Comparison of ENCODE assay signal across 17 cellular contexts in genomic region chr1:177495878-177496277, GRCh38.
DNase-seq lines count a peak whose midpoint lies in the region; ATAC-seq and TF ChIP-seq lines count a peak whose summit lies in the region.
"Had no signal": no experiment of that assay in that cellular context is flagged by ENCODE, and none has a peak within 500 bp of the region (broad histone marks: within the 10 kb centered on the region; RNA-seq: fewer than 3 reads in every experiment).

No MANE protein-coding gene starts in this region.

- H3K9me2 ChIP-seq in HCT116 (ENCODE audit: insufficient read depth), result no peaks in the 10 kb centered on the region

- H3K36me3 ChIP-seq in A673 (ENCODE audit: insufficient read depth, low read length, poor library complexity, severe bottlenecking) (no peaks in the 10 kb centered on the region), HCT116 (ENCODE audit: control insufficient read depth in 1 of 2, insufficient read depth in 2 of 2, low read length in 2 of 2) (no peaks in the 10 kb centered on the region), smooth muscle cell (ENCODE audit: low read depth) (no peaks in the 10 kb centered on the region)
- H3K36me3 ChIP-seq: BLaER1 treated with 17β-estradiol and CSF1 and Interleukin-3, amounts not matched to agents 10 nM and 100 nM; SJSA1 had no signal

- intact Hi-C loops in A673 (cut with micrococcal nuclease; ENCODE audit: unreplicated experiment), result no loop called here
- intact Hi-C loops in HCT116 (cut with micrococcal nuclease), result no loop called here
- intact Hi-C loops in natural killer cell (cut with micrococcal nuclease), result no loop called here

- TF ChIP-seq RAD21 in HCT116 (IDR thresholded peaks at IDR 0.05; ENCODE audit: low read depth), result no peak

- BruUV-seq in A673 (replicated peaks; lab: Mats Ljungman, UMichigan) (no TSS peak), HCT116 (replicated peaks; lab: Mats Ljungman, UMichigan) (no TSS peak)

- H3F3A ChIP-seq in smooth muscle cell (ENCODE audit: low read depth), result no peaks in the 10 kb centered on the region

- H3K4me1 ChIP-seq in A673 (ENCODE audit: insufficient read depth, low read length, poor library complexity, severe bottlenecking) (no peaks in the 10 kb centered on the region), HCT116 (ENCODE audit: control insufficient read depth in 1 of 2, insufficient read depth in 2 of 2, low read length in 2 of 2) (no peaks in the 10 kb centered on the region), smooth muscle cell (ENCODE audit: low read depth) (no peaks in the 10 kb centered on the region)
- H3K4me1 ChIP-seq: BLaER1 treated with 17β-estradiol and CSF1 and Interleukin-3, amounts not matched to agents 10 nM and 100 nM; SJSA1 had no signal

- no peak for TF ChIP-seq POLR2A in HCT116 (IDR thresholded peaks at IDR 0.05; ENCODE audit: borderline replicate concordance, extremely low read depth, insufficient read depth, insufficient read length)

- H3K27ac ChIP-seq in A673 (ENCODE audit: low read depth, low read length, poor library complexity, severe bottlenecking), result no peak overlapping the region
- H3K27ac ChIP-seq in HCT116 (ENCODE audit: low read depth, low read length), result no peak overlapping the region
- no peak overlapping the region for H3K27ac ChIP-seq in smooth muscle cell (ENCODE audit: low read depth)
- H3K27ac ChIP-seq: BLaER1 treated with 17β-estradiol and CSF1 and Interleukin-3, amounts not matched to agents 10 nM and 100 nM; PC-9; SJSA1 had no signal

- H3K4me3 Mint-ChIP-seq in natural killer cell, result no peak overlapping the region
- H3K4me3 Mint-ChIP-seq: CD8-positive, alpha-beta memory T cell had no signal

- ATAC-seq in HCT116, result 0 out of 2 replicates have a peak, but pooled peaks have one; percentile 25
- ATAC-seq in natural killer cell, result no peak

- H3K27me3 ChIP-seq in A673 (replicated peaks; ENCODE audit: insufficient read depth, low read depth, low read length, poor library complexity) (no peaks in the 10 kb centered on the region), HCT116 (ENCODE audit: insufficient read depth, low read length) (no peaks in the 10 kb centered on the region), smooth muscle cell (ENCODE audit: low read depth) (no peaks in the 10 kb centered on the region)
- H3K27me3 ChIP-seq: BLaER1 treated with 17β-estradiol and CSF1 and Interleukin-3, amounts not matched to agents 10 nM and 100 nM had no signal

- CTCF ChIA-PET in A673 (lab: Charles Lee) (no interaction called here), HCT116 (lab: Charles Lee) (no interaction called here)

- 69% methylated on average over 2 of the region's 2 CpGs for WGBS in smooth muscle cell (ENCODE audit: low lambda C conversion rate)

- POLR2A ChIA-PET in A673 (lab: Charles Lee; ENCODE audit: low non-redundant PET) (no interaction called here), HCT116 (lab: Charles Lee) (no interaction called here)

- H3K4me1 Mint-ChIP-seq in natural killer cell, result no peaks in the 10 kb centered on the region
- H3K4me1 Mint-ChIP-seq: CD8-positive, alpha-beta memory T cell had no signal

- H3K27me3 Mint-ChIP-seq in natural killer cell (ENCODE audit: low read depth in 2 of 2), result no peaks in the 10 kb centered on the region
- H3K27me3 Mint-ChIP-seq: CD8-positive, alpha-beta memory T cell had no signal

- 0 out of 2 replicates have a peak, but pooled peaks have one; percentile 20 for TF ChIP-seq CTCF in A673 (conservative IDR thresholded peaks at IDR 0.05; ENCODE audit: low read depth, low read length)
- peak in 2 of 3 experiments; percentile 14 to 17; a peak in 2 of 6 replicates for TF ChIP-seq CTCF in HCT116 (IDR thresholded peaks at IDR 0.05 in 2 of 3, conservative IDR thresholded peaks at IDR 0.05 in 1 of 3; ENCODE audit: borderline replicate concordance in 1 of 3, insufficient read depth in 1 of 3, low read depth in 2 of 3, low read length in 2 of 3)
- TF ChIP-seq CTCF in astrocyte of the cerebellum (IDR thresholded peaks at IDR 0.05; ENCODE audit: low read depth, low read length, missing control alignments), result peak; percentile 2
- peak; percentile 12 for TF ChIP-seq CTCF in fibroblast of villous mesenchyme (IDR thresholded peaks at IDR 0.05; ENCODE audit: insufficient read depth, low read depth, low read length)
- no peak for TF ChIP-seq CTCF in smooth muscle cell (IDR thresholded peaks at IDR 0.05; ENCODE audit: borderline replicate concordance, insufficient read depth, poor library complexity, severe bottlenecking)
- no peak for TF ChIP-seq CTCF in natural killer cell (IDR thresholded peaks at IDR 0.05)

- H3K9me3 Mint-ChIP-seq in natural killer cell, result peaks cover 10 to 11% of the 10 kb centered on the region in 2 donors

- H3K27ac Mint-ChIP-seq in natural killer cell, result no peak overlapping the region
- H3K27ac Mint-ChIP-seq: CD8-positive, alpha-beta memory T cell had no signal

- H3K9me3 ChIP-seq in A673 (ENCODE audit: low read depth, low read length, poor library complexity, severe bottlenecking) (peaks cover 28% of the 10 kb centered on the region), HCT116 (ENCODE audit: control insufficient read depth in 1 of 2, insufficient read depth in 1 of 2, low read depth in 1 of 2, low read length in 2 of 2) (no peaks in the 10 kb centered on the region), smooth muscle cell (replicated peaks; ENCODE audit: low read depth) (no peaks in the 10 kb centered on the region)
- H3K9me3 ChIP-seq: SJSA1 had no signal

- H4K20me1 ChIP-seq in HCT116 (ENCODE audit: insufficient read depth) (no peaks in the 10 kb centered on the region), smooth muscle cell (ENCODE audit: low read depth) (no peaks in the 10 kb centered on the region)
- H4K20me1 ChIP-seq: BLaER1 treated with 17β-estradiol and CSF1 and Interleukin-3, amounts not matched to agents 10 nM and 100 nM had no signal

- H3K79me2 ChIP-seq in HCT116 (ENCODE audit: insufficient read depth, low read length) (no peaks in the 10 kb centered on the region), smooth muscle cell (ENCODE audit: low read depth) (no peaks in the 10 kb centered on the region)

- H3K4me3 ChIP-seq in A673 (ENCODE audit: low read depth, low read length, poor library complexity, severe bottlenecking) (no peak overlapping the region), HCT116 (replicated peaks in 1 of 2; ENCODE audit: low read depth in 1 of 2, low read length in 2 of 2) (no peak overlapping the region), astrocyte of the cerebellum (ENCODE audit: low read depth, low read length) (no peak overlapping the region), fibroblast of villous mesenchyme (ENCODE audit: low read depth, low read length) (no peak overlapping the region), smooth muscle cell (no peak overlapping the region)
- H3K4me3 ChIP-seq: BLaER1 treated with 17β-estradiol and CSF1 and Interleukin-3, amounts not matched to agents 10 nM and 100 nM; PC-9; SJSA1 had no signal

- H2AFZ ChIP-seq in HCT116 (ENCODE audit: low read depth, low read length, poor library complexity, severe bottlenecking) (no peak overlapping the region), smooth muscle cell (ENCODE audit: low read depth) (no peak overlapping the region)
- H2AFZ ChIP-seq: PC-9 had no signal

- H3K9ac ChIP-seq in HCT116 (ENCODE audit: low read length) (no peak overlapping the region), smooth muscle cell (ENCODE audit: low read depth) (no peak overlapping the region)
- H3K9ac ChIP-seq: BLaER1 treated with 17β-estradiol and CSF1 and Interleukin-3, amounts not matched to agents 10 nM and 100 nM had no signal

- RAD21 ChIA-PET in HCT116 (lab: Charles Lee; ENCODE audit: low non-redundant PET in 1 of 2, low total read pairs in 2 of 2, uncharacterized antibody in 2 of 2, unreplicated experiment in 2 of 2), result no interaction called here

- in situ Hi-C loops in astrocyte of the cerebellum (cut with HindIII; ENCODE audit: low sequenced_read_pairs), result no loop called here

- H3K36me3 Mint-ChIP-seq in natural killer cell, result peaks cover 10% of the 10 kb centered on the region
- H3K36me3 Mint-ChIP-seq: CD8-positive, alpha-beta memory T cell had no signal

- H3K4me2 ChIP-seq in HCT116 (ENCODE audit: low read length), result no peak overlapping the region
- H3K4me2 ChIP-seq in smooth muscle cell, result no peak overlapping the region
- H3K4me2 ChIP-seq: BLaER1 treated with 17β-estradiol and CSF1 and Interleukin-3, amounts not matched to agents 10 nM and 100 nM; PC-9 had no signal

- DNase-seq in A673 (ENCODE audit: low spot score), result no peak
- no peak for DNase-seq in HCT116 (ENCODE audit: low read depth, low spot score)
- no peak for DNase-seq in astrocyte of the cerebellum (ENCODE audit: low read depth)
- DNase-seq in fibroblast of villous mesenchyme (ENCODE audit: low read depth), result no peak
- DNase-seq in smooth muscle cell (lab: John Stamatoyannopoulos, UW; ENCODE audit: unreplicated experiment), result no peak
- no peak for DNase-seq in dermis blood vessel endothelial cell
- DNase-seq in NCI-H2171 treated with DMSO at 0.1 percent for 48 hours (lab: John Stamatoyannopoulos, UW), result no peak
- DNase-seq in natural killer cell, result no peak
- DNase-seq: CD8-positive, alpha-beta memory T cell; NCI-H1105 treated with DMSO at 0.1 percent for 48 hours; NCI-H1694 treated with DMSO at 0.1 percent for 48 hours; NCI-H2227 treated with DMSO at 0.1 percent for 48 hours; NCI-H510A treated with DMSO at 0.1 percent for 48 hours; NCI-H774; PC-9 had no signal

TF ChIP-seq in HCT116, 20 proteins besides CTCF, POLR2A, EP300 and RAD21 (continues in another document):
- TF ChIP-seq EZH2phosphoT487 (IDR thresholded peaks at IDR 0.05; ENCODE audit: borderline replicate concordance) (no peak), SIN3A (IDR thresholded peaks at IDR 0.05; ENCODE audit: low read depth) (no peak), CEBPB (IDR thresholded peaks at IDR 0.05; ENCODE audit: low read depth) (no peak), MAX (IDR thresholded peaks at IDR 0.05) (no peak), POLR2AphosphoS5 (IDR thresholded peaks at IDR 0.05; ENCODE audit: low read depth, low read length) (no peak), ZNF274 (IDR thresholded peaks at IDR 0.05; ENCODE audit: low read depth, low read length) (no peak), ZFX (IDR thresholded peaks at IDR 0.05) (no peak), SP1 (IDR thresholded peaks at IDR 0.05; ENCODE audit: low read depth) (no peak), EGR1 (IDR thresholded peaks at IDR 0.05; ENCODE audit: low read depth) (no peak), YY1 (IDR thresholded peaks at IDR 0.05; ENCODE audit: extremely low read depth, insufficient replicate concordance, low read depth, low read length) (no peak), CBX3 (IDR thresholded peaks at IDR 0.05; ENCODE audit: low read depth) (no peak), JUND (IDR thresholded peaks at IDR 0.05) (no peak), TCF7L2 (IDR thresholded peaks at IDR 0.05; ENCODE audit: borderline replicate concordance, extremely low read depth, insufficient read depth, insufficient read length) (no peak), SRF (IDR thresholded peaks at IDR 0.05; ENCODE audit: low read depth) (no peak)

Comparison
In these comparisons a context has a peak if more than half of its experiments do, and no peak if none do; other contexts are left out.
1. CTCF ChIP-seq: peak in A673 (single experiment), HCT116 (2 of 3), astrocyte of the cerebellum (single experiment) and fibroblast of villous mesenchyme (single experiment); none in smooth muscle cell (single experiment) and natural killer cell (single experiment).